In the genomic region with DNA sequence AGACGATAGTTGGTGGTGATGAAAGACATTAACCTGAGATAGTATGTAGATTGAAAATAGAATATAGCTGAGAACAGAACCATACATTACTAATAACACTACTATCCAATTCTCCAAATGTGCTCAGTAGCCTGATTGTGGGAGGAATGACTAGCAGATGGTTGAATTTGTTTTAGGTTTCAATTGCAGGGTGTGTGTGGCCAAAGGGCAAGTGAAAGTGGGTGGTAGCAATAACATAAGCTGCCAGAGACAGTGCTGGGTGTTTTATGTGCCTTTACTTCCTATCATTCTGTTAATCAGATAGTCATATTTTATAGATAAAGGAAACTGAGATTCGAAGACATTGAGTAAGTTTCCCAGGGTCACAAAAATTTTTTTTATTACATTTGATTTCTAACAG, we compare ENCODE assay signal across 26 cellular contexts.
"Had no signal": no experiment of that assay in that cellular context is flagged by ENCODE, and none has a peak within 500 bp of the region (broad histone marks: within the 10 kb centered on the region; RNA-seq: fewer than 3 reads in every experiment).

No MANE protein-coding gene starts in this region.

- H3K36me3 ChIP-seq: esophagus muscularis mucosa, gastroesophageal sphincter, heart right ventricle, lower lobe of right lung, pancreas, right lobe of liver, stomach, thyroid gland, uterus had no signal

- H3K36me3 Mint-ChIP-seq: immature natural killer cell; natural killer cell; stimulated activated effector memory CD8-positive, alpha-beta T cell treated with anti-CD3 and anti-CD28 coated beads, Interleukin-12 subunit alpha, Interleukin-12 subunit beta, amount 100 ng/mL, for 72 hours had no signal

- ATAC-seq: foreskin keratinocyte; gastroesophageal sphincter; heart right ventricle; left ventricle myocardium superior; lower lobe of right lung; natural killer cell; pancreas; right lobe of liver; stimulated activated effector memory CD8-positive, alpha-beta T cell treated with anti-CD3 and anti-CD28 coated beads, Interleukin-12 subunit alpha, Interleukin-12 subunit beta, amount 100 ng/mL, for 72 hours had no signal

- H3K4me3 Mint-ChIP-seq: immature natural killer cell; natural killer cell; stimulated activated effector memory CD8-positive, alpha-beta T cell treated with anti-CD3 and anti-CD28 coated beads, Interleukin-12 subunit alpha, Interleukin-12 subunit beta, amount 100 ng/mL, for 72 hours; type B pancreatic cell had no signal

- DNase-seq: cerebellar nuclear complex; dorsolateral prefrontal cortex; effector CD4-positive, alpha-beta T cell; foreskin keratinocyte; heart right ventricle; hypothalamus; immature natural killer cell; islet precursor cell; kidney glomerular epithelial cell; left ventricle myocardium superior; lower lobe of right lung; natural killer cell; occipital lobe; pancreas; right lobe of liver; stimulated activated CD4-positive, alpha-beta T cell treated with anti-CD3 and anti-CD28 coated beads, Interleukin-2, amount 100 ng/mL, for 24 hours; stimulated activated CD4-positive, alpha-beta T cell treated with anti-CD3 and anti-CD28 coated beads, Interleukin-4, amount 100 ng/mL, for 24 hours; stimulated activated naive CD4-positive, alpha-beta T cell treated with Interleukin-2 at 50 U/mL for 16 hours; stomach; thyroid gland; uterus had no signal

- H3K27me3 Mint-ChIP-seq: type B pancreatic cell had no signal

- H3K27ac ChIP-seq: dorsolateral prefrontal cortex, epithelial cell of prostate, esophagus muscularis mucosa, foreskin keratinocyte, gastroesophageal sphincter, heart right ventricle, lower lobe of right lung, pancreas, right lobe of liver, stomach, thyroid gland, uterus had no signal

- H3K9me3 ChIP-seq: esophagus muscularis mucosa, lower lobe of right lung, pancreas, right lobe of liver, thyroid gland, uterus had no signal

- H3K4me3 ChIP-seq: dorsolateral prefrontal cortex, esophagus muscularis mucosa, gastroesophageal sphincter, heart right ventricle, lower lobe of right lung, pancreas, right lobe of liver, stomach, thyroid gland, uterus had no signal

- H3K4me1 Mint-ChIP-seq: immature natural killer cell; natural killer cell; stimulated activated effector memory CD8-positive, alpha-beta T cell treated with anti-CD3 and anti-CD28 coated beads, Interleukin-12 subunit alpha, Interleukin-12 subunit beta, amount 100 ng/mL, for 72 hours had no signal

- H3K27me3 ChIP-seq: dorsolateral prefrontal cortex, esophagus muscularis mucosa, foreskin keratinocyte, gastroesophageal sphincter, heart right ventricle, pancreas, right lobe of liver, stomach, thyroid gland, uterus had no signal

- H3K4me1 ChIP-seq: esophagus muscularis mucosa, foreskin keratinocyte, gastroesophageal sphincter, heart right ventricle, lower lobe of right lung, pancreas, right lobe of liver, thyroid gland, uterus had no signal

- H3K27ac Mint-ChIP-seq: immature natural killer cell; natural killer cell; stimulated activated effector memory CD8-positive, alpha-beta T cell treated with anti-CD3 and anti-CD28 coated beads, Interleukin-12 subunit alpha, Interleukin-12 subunit beta, amount 100 ng/mL, for 72 hours had no signal
